34 cellular contexts compared by ENCODE assay signal in the genomic region with DNA sequence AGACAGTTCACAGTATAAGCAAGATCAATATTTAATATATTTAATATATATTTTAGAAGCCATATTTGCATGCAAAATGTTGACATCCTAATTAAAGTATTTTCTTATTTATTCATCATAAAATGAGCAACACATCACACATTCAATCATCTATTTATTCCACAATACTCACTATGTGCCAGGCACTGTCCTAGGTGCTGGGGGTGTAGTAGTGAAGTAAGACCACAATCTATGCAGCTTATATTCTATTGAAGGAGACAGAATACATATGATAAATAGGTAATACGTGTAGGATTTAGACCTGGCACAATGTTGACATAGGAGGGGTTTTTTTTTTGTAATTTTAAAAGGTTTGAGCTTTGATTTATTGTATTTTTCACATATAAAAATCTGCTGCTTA.
"Had no signal": no experiment of that assay in that cellular context is flagged by ENCODE, and none has a peak within 500 bp of the region (broad histone marks: within the 10 kb centered on the region; RNA-seq: fewer than 3 reads in every experiment).

No MANE protein-coding gene starts in this region.

- H3K36me3 ChIP-seq: MG63 had no signal

- H3K27me3 ChIP-seq: MG63 had no signal

- H3K9me3 ChIP-seq: MG63 had no signal

- H3K4me3 ChIP-seq: MG63 had no signal

- DNase-seq: Karpas-422, Kasumi-1, MG63, MM.1S, MV-4-11, NCI-H1048, NCI-H1092, NCI-H1092 treated with DMSO at 0.1 percent for 48 hours, NCI-H1105, NCI-H1105 treated with DMSO at 0.1 percent for 48 hours, NCI-H1417, NCI-H1417 treated with DMSO at 0.1 percent for 48 hours, NCI-H1436, NCI-H1436 treated with DMSO at 0.1 percent for 48 hours, NCI-H146, NCI-H1694 treated with DMSO at 0.1 percent for 48 hours, NCI-H187, NCI-H187 treated with DMSO at 0.1 percent for 48 hours, NCI-H1930, NCI-H2029, NCI-H2029 treated with DMSO at 0.1 percent for 48 hours, NCI-H2081, NCI-H2081 treated with DMSO at 0.1 percent for 48 hours, NCI-H2107, NCI-H2171, NCI-H2171 treated with DMSO at 0.1 percent for 48 hours, NCI-H2227 treated with DMSO at 0.1 percent for 48 hours, NCI-H226, NCI-H345, NCI-H446, NCI-H446 treated with DMSO at 0.1 percent for 48 hours, NCI-H510A, NCI-H510A treated with DMSO at 0.1 percent for 48 hours, NCI-H524 had no signal
